In genomic region chr5:166127766-166128565, GRCh38 we compare ENCODE assay signal across 28 cellular contexts.
"Had no signal": no experiment of that assay in that cellular context is flagged by ENCODE, and none has a peak within 500 bp of the region (broad histone marks: within the 10 kb centered on the region; RNA-seq: fewer than 3 reads in every experiment).

No MANE protein-coding gene starts in this region.

- H3K4me3 ChIP-seq: esophagus squamous epithelium, left lung, lower lobe of right lung, smooth muscle cell, testis, transverse colon, vagina had no signal

- H3K27ac ChIP-seq: epithelial cell of prostate, esophagus squamous epithelium, left lung, lower lobe of right lung, testis, transverse colon, vagina had no signal

- H3K36me3 ChIP-seq: esophagus squamous epithelium, left lung, lower lobe of right lung, transverse colon, vagina had no signal

- H3K9me3 ChIP-seq: lower lobe of right lung, testis, transverse colon, vagina had no signal

- H3K27ac Mint-ChIP-seq: activated B cell treated with CpG ODN at 0.5 μM for 24 hours; activated CD8-positive, alpha-beta T cell treated with anti-CD3 and anti-CD28 coated beads for 36 hours; activated naive CD4-positive, alpha-beta T cell treated with anti-CD3 and anti-CD28 coated beads, Interleukin-2, amount 50 U/mL, for 24 hours; activated naive CD8-positive, alpha-beta T cell treated with anti-CD3 and anti-CD28 coated beads, Interleukin-2, amount 50 U/mL, for 24 hours; activated T-helper 17 cell treated with anti-CD3 and anti-CD28 coated beads, Interleukin-2, amount 50 U/mL, for 72 hours; natural killer cell treated with Interleukin-12 subunit alpha and Interleukin-12 subunit beta and Interleukin-15 and Interleukin-18, amount 100 ng/mL, for 72 hours; T-helper 2 cell treated with Interferon-gamma antibody and Interleukin-4, amounts not matched to agents 5 μg/mL and 100 μg/mL, for 36 hours had no signal

- H3K27me3 ChIP-seq: esophagus squamous epithelium, left lung, testis, transverse colon, vagina had no signal

- H3K4me1 ChIP-seq: esophagus squamous epithelium, left lung, lower lobe of right lung, testis, transverse colon, vagina had no signal

- ATAC-seq: activated CD8-positive, alpha-beta T cell treated with anti-CD3 and anti-CD28 coated beads for 36 hours; activated naive CD8-positive, alpha-beta T cell treated with anti-CD3 and anti-CD28 coated beads, Interleukin-2, amount 50 U/mL, for 24 hours; activated T-cell treated with anti-CD3 and anti-CD28 coated beads, Interleukin-2, amount 50 U/mL, for 4 hours; activated T-helper 17 cell treated with anti-CD3 and anti-CD28 coated beads, Interleukin-2, amount 50 U/mL, for 72 hours; left lung had no signal

- FAIRE-seq: endometrium, frontal cortex had no signal

- H3K4me1 Mint-ChIP-seq: activated B cell treated with CpG ODN at 0.5 μM for 24 hours; activated naive CD4-positive, alpha-beta T cell treated with anti-CD3 and anti-CD28 coated beads, Interleukin-2, amount 50 U/mL, for 24 hours; activated naive CD8-positive, alpha-beta T cell treated with anti-CD3 and anti-CD28 coated beads, Interleukin-2, amount 50 U/mL, for 24 hours; activated T-helper 17 cell treated with anti-CD3 and anti-CD28 coated beads, Interleukin-2, amount 50 U/mL, for 72 hours had no signal

- H3K4me3 Mint-ChIP-seq: activated B cell treated with CpG ODN at 0.5 μM for 24 hours; activated CD8-positive, alpha-beta T cell treated with anti-CD3 and anti-CD28 coated beads for 36 hours; activated naive CD4-positive, alpha-beta T cell treated with anti-CD3 and anti-CD28 coated beads, Interleukin-2, amount 50 U/mL, for 24 hours; activated naive CD8-positive, alpha-beta T cell treated with anti-CD3 and anti-CD28 coated beads, Interleukin-2, amount 50 U/mL, for 24 hours; activated T-cell treated with anti-CD3 and anti-CD28 coated beads, Interleukin-2, amount 50 U/mL, for 4 hours; activated T-helper 17 cell treated with anti-CD3 and anti-CD28 coated beads, Interleukin-2, amount 50 U/mL, for 72 hours; natural killer cell treated with Interleukin-12 subunit alpha and Interleukin-12 subunit beta and Interleukin-15 and Interleukin-18, amount 100 ng/mL, for 72 hours; T-helper 2 cell treated with Interferon-gamma antibody and Interleukin-4, amounts not matched to agents 5 μg/mL and 100 μg/mL, for 36 hours had no signal

- DNase-seq: activated B cell treated with CpG ODN at 0.5 μM for 24 hours; activated CD4-positive, alpha-beta T cell treated with anti-CD3 and anti-CD28 coated beads, Interleukin-2, amount 50 U/mL, for 1 hour; activated CD8-positive, alpha-beta T cell treated with anti-CD3 and anti-CD28 coated beads for 36 hours; activated naive CD8-positive, alpha-beta T cell treated with anti-CD3 and anti-CD28 coated beads, Interleukin-2, amount 50 U/mL, for 24 hours; activated T-cell treated with anti-CD3 and anti-CD28 coated beads, Interleukin-2, amount 50 U/mL, for 4 hours; amygdala; caudate nucleus; dermis blood vessel endothelial cell; effector CD4-positive, alpha-beta T cell; esophagus squamous epithelium; left lung; lower lobe of right lung; mesenchymal stem cell; posterior cingulate gyrus; stimulated activated CD4-positive, alpha-beta T cell treated with anti-CD3 and anti-CD28 coated beads, Interleukin-15, amount 100 ng/mL, for 24 hours; stimulated activated CD4-positive, alpha-beta T cell treated with anti-CD3 and anti-CD28 coated beads, Interleukin-2, amount 100 ng/mL, for 24 hours; stimulated activated naive CD4-positive, alpha-beta T cell; testis; transverse colon had no signal

- H3K4me2 ChIP-seq: smooth muscle cell had no signal

- H3K36me3 Mint-ChIP-seq: activated naive CD4-positive, alpha-beta T cell treated with anti-CD3 and anti-CD28 coated beads, Interleukin-2, amount 50 U/mL, for 24 hours; natural killer cell treated with Interleukin-12 subunit alpha and Interleukin-12 subunit beta and Interleukin-15 and Interleukin-18, amount 100 ng/mL, for 72 hours had no signal

- H3K27me3 Mint-ChIP-seq: activated B cell treated with CpG ODN at 0.5 μM for 24 hours; activated CD8-positive, alpha-beta T cell treated with anti-CD3 and anti-CD28 coated beads for 36 hours; activated naive CD4-positive, alpha-beta T cell treated with anti-CD3 and anti-CD28 coated beads, Interleukin-2, amount 50 U/mL, for 24 hours; activated naive CD8-positive, alpha-beta T cell treated with anti-CD3 and anti-CD28 coated beads, Interleukin-2, amount 50 U/mL, for 24 hours; activated T-helper 17 cell treated with anti-CD3 and anti-CD28 coated beads, Interleukin-2, amount 50 U/mL, for 72 hours; natural killer cell treated with Interleukin-12 subunit alpha and Interleukin-12 subunit beta and Interleukin-15 and Interleukin-18, amount 100 ng/mL, for 72 hours had no signal
